ENCODE assay signal across 8 cellular contexts in genomic region chr2:177983183-177983788, GRCh38.
A peak's percentile ranks its signal among the peaks of the same experiment; 100 is the strongest.
DNase-seq lines count a peak whose midpoint lies in the region; ATAC-seq and TF ChIP-seq lines count a peak whose summit lies in the region.

No MANE protein-coding gene starts in this region.

- H3K36me3 Mint-ChIP-seq in endodermal cell (ENCODE audit: low read depth): no peaks in the 10 kb centered on the region
- no peaks in the 10 kb centered on the region for H3K36me3 Mint-ChIP-seq in nephron (ENCODE audit: low read depth)

- peak; percentile 58 to 94 (median 93); a peak in 5 of 6 replicates for TF ChIP-seq CTCF in HCT116 (IDR thresholded peaks at IDR 0.05 in 2 of 3, conservative IDR thresholded peaks at IDR 0.05 in 1 of 3; ENCODE audit: borderline replicate concordance in 1 of 3, insufficient read depth in 1 of 3, low read depth in 2 of 3, low read length in 2 of 3)
- peak; percentile 91 for TF ChIP-seq CTCF in MM.1S (IDR thresholded peaks at IDR 0.05; ENCODE audit: low read length)
- TF ChIP-seq CTCF in endodermal cell (conservative IDR thresholded peaks at IDR 0.05): peak; percentile 98
- peak; percentile 66 to 88 (median 70) for TF ChIP-seq CTCF in nephron (IDR thresholded peaks at IDR 0.05; ENCODE audit: unreplicated experiment in 3 of 3)

- H3K27ac Mint-ChIP-seq in endodermal cell (no peak overlapping the region), nephron (no peak overlapping the region)

- WGBS in endodermal cell (ENCODE audit: insufficient coverage in 1 of 2, insufficient read length in 1 of 2), 2 experiments: 0% methylated on average over 2 of the region's 2 CpGs; no CpG with 5 or more reads in 1 of the 2 experiments

- H3K9me3 Mint-ChIP-seq in endodermal cell: peaks cover 10% of the 10 kb centered on the region
- peaks cover 3% of the 10 kb centered on the region for H3K9me3 Mint-ChIP-seq in nephron

- H3K36me3 ChIP-seq in HCT116 (ENCODE audit: control insufficient read depth in 1 of 2, insufficient read depth in 2 of 2, low read length in 2 of 2): no peaks in the 10 kb centered on the region
- no peaks in the 10 kb centered on the region for H3K36me3 ChIP-seq in MM.1S (replicated peaks; ENCODE audit: insufficient read depth, low read length)
- H3K36me3 ChIP-seq in SJCRH30: no peaks in the 10 kb centered on the region
- H3K36me3 ChIP-seq in endodermal cell (ENCODE audit: control insufficient read depth, insufficient read depth, low read length): no peaks in the 10 kb centered on the region

- intact Hi-C loops in HCT116 (cut with micrococcal nuclease): loop anchor here (5.0 kb wide), 2 partner anchors 129 to 429 kb away; partner anchors contain the start of gene RBM45

- H3K9me3 ChIP-seq in HCT116 (ENCODE audit: control insufficient read depth in 1 of 2, insufficient read depth in 1 of 2, low read depth in 1 of 2, low read length in 2 of 2) (no peaks in the 10 kb centered on the region), MM.1S (replicated peaks; ENCODE audit: insufficient read depth, low read length) (no peaks in the 10 kb centered on the region), SJCRH30 (replicated peaks) (0 out of 2 replicates have a peak, but pooled peaks cover 2% of the 10 kb centered on the region), endodermal cell (ENCODE audit: control insufficient read depth, low read length) (no peaks in the 10 kb centered on the region)

- no peak overlapping the region for H3K9ac ChIP-seq in HCT116 (ENCODE audit: low read length)
- no peak overlapping the region for H3K9ac ChIP-seq in MM.1S (ENCODE audit: low read length)
- no peak overlapping the region for H3K9ac ChIP-seq in endodermal cell (ENCODE audit: extremely low read depth, low read length, poor library complexity, severe bottlenecking)

- H2AFZ ChIP-seq in HCT116 (ENCODE audit: low read depth, low read length, poor library complexity, severe bottlenecking) (no peak overlapping the region), MM.1S (ENCODE audit: low read length) (no peak overlapping the region)

- H3K9me2 ChIP-seq in HCT116 (ENCODE audit: insufficient read depth) (no peaks in the 10 kb centered on the region), MM.1S (replicated peaks; ENCODE audit: insufficient read depth, low read length) (no peaks in the 10 kb centered on the region)

- H3K4me2 ChIP-seq in HCT116 (ENCODE audit: low read length): no peak overlapping the region
- H3K4me2 ChIP-seq in MM.1S (ENCODE audit: low read depth, low read length): no peak overlapping the region

- H3K4me1 Mint-ChIP-seq in endodermal cell (no peaks in the 10 kb centered on the region), nephron (no peaks in the 10 kb centered on the region)

- H3K4me3 Mint-ChIP-seq in endodermal cell (no peak overlapping the region), nephron (no peak overlapping the region)

- POLR2A ChIA-PET in HCT116 (lab: Charles Lee): no interaction called here

- H3K4me3 ChIP-seq in HCT116 (replicated peaks in 1 of 2; ENCODE audit: low read depth in 1 of 2, low read length in 2 of 2) (no peak overlapping the region), MM.1S (ENCODE audit: low read length) (no peak overlapping the region), SJCRH30 (no peak overlapping the region), endodermal cell (ENCODE audit: low read length) (no peak overlapping the region)

- DNase-seq in 8988T: peak; percentile 24
- DNase-seq in GM03348 (ENCODE audit: low spot score): peak; percentile 73
- peak; percentile 34 for DNase-seq in HCT116 (ENCODE audit: low read depth, low spot score)
- peak; percentile 64 for DNase-seq in MM.1S
- DNase-seq in SJCRH30: peak; percentile 26 to 72
- DNase-seq in endodermal cell: peak; percentile 65
- no peak for DNase-seq in putamen (ENCODE audit: low spot score)

- H3K4me1 ChIP-seq in HCT116 (ENCODE audit: control insufficient read depth in 1 of 2, insufficient read depth in 2 of 2, low read length in 2 of 2) (no peaks in the 10 kb centered on the region), MM.1S (ENCODE audit: low read length) (no peaks in the 10 kb centered on the region), SJCRH30 (no peaks in the 10 kb centered on the region), endodermal cell (ENCODE audit: control insufficient read depth, insufficient read depth, low read length) (no peaks in the 10 kb centered on the region)

- BruUV-seq in HCT116 (replicated peaks; lab: Mats Ljungman, UMichigan): no TSS peak

- no peak for TF ChIP-seq POLR2A in HCT116 (IDR thresholded peaks at IDR 0.05; ENCODE audit: borderline replicate concordance, extremely low read depth, insufficient read depth, insufficient read length)

- CTCF ChIA-PET in HCT116 (lab: Charles Lee): interaction anchor here (0.6 to 1.0 kb wide), 5 partner anchors 10 to 819 kb away, joined by 3 to 5 read pairs (median 3); no protein-coding TSS in a partner anchor

- peaks cover 8% of the 10 kb centered on the region for H3K27me3 Mint-ChIP-seq in endodermal cell (ENCODE audit: insufficient read depth)
- H3K27me3 Mint-ChIP-seq in nephron (ENCODE audit: low read depth): no peaks in the 10 kb centered on the region

- H4K20me1 ChIP-seq in HCT116 (ENCODE audit: insufficient read depth) (no peaks in the 10 kb centered on the region), MM.1S (ENCODE audit: insufficient read depth, low read length) (no peaks in the 10 kb centered on the region)

- RAD21 ChIA-PET in HCT116 (lab: Charles Lee; ENCODE audit: low non-redundant PET in 1 of 2, low total read pairs in 2 of 2, uncharacterized antibody in 2 of 2, unreplicated experiment in 2 of 2): interaction anchor here in 1 of 2 experiments (0.6 kb wide), 1 partner anchor 22 kb away, joined by 3 read pairs; no protein-coding TSS in a partner anchor

- H3F3A ChIP-seq in MM.1S (ENCODE audit: insufficient read depth, low read length): no peaks in the 10 kb centered on the region

- H3K27me3 ChIP-seq in HCT116 (ENCODE audit: insufficient read depth, low read length) (no peaks in the 10 kb centered on the region), MM.1S (replicated peaks; ENCODE audit: insufficient read depth, low read length) (no peaks in the 10 kb centered on the region), SJCRH30 (0 out of 2 replicates have a peak, but pooled peaks cover 3% of the 10 kb centered on the region), endodermal cell (ENCODE audit: control insufficient read depth, insufficient read depth, low read length, poor library complexity, severe bottlenecking) (peaks cover 7% of the 10 kb centered on the region)

- H3K27ac ChIP-seq in HCT116 (ENCODE audit: low read depth, low read length) (no peak overlapping the region), MM.1S (ENCODE audit: low read length) (no peak overlapping the region), SJCRH30 (no peak overlapping the region), endodermal cell (ENCODE audit: low read depth, low read length) (no peak overlapping the region)

- no peaks in the 10 kb centered on the region for H3K79me2 ChIP-seq in HCT116 (ENCODE audit: insufficient read depth, low read length)
- no peaks in the 10 kb centered on the region for H3K79me2 ChIP-seq in MM.1S (ENCODE audit: low read length)

- peak; percentile 90 for ATAC-seq in HCT116

- peak; percentile 80 for TF ChIP-seq RAD21 in HCT116 (IDR thresholded peaks at IDR 0.05; ENCODE audit: low read depth)

TF ChIP-seq in HCT116, 20 proteins besides CTCF, POLR2A, EP300 and RAD21:
- TF ChIP-seq ZFX (IDR thresholded peaks at IDR 0.05) (no peak), CBX3 (IDR thresholded peaks at IDR 0.05; ENCODE audit: low read depth) (peak; percentile 45; the same call in 1 of the 2 replicates)
